Comparison of ENCODE assay signal across 2 cellular contexts in genomic region chr11:117616979-117617378, GRCh38.
TF ChIP-seq lines count a peak whose summit lies in the region.

No MANE protein-coding gene starts in this region.

TF ChIP-seq in HepG2, 621 proteins besides CTCF, POLR2A, EP300 and RAD21:
- no peak for TF ChIP-seq YY1 (IDR thresholded peaks at IDR 0.05; ENCODE audit: insufficient read depth, insufficient replicate concordance, low read depth, low read length)
- no peak for TF ChIP-seq AGO1 (IDR thresholded peaks at IDR 0.05; ENCODE audit: low read depth, low read length, poor library complexity, severe bottlenecking)
- TF ChIP-seq ZNF768 (CRISPR knock-in tag; IDR thresholded peaks at IDR 0.05), result peak; percentile 71
- TF ChIP-seq NR2F1 (CRISPR knock-in tag; IDR thresholded peaks at IDR 0.05), result no peak
- TF ChIP-seq JUNB (CRISPR knock-in tag; IDR thresholded peaks at IDR 0.05; ENCODE audit: borderline replicate concordance), result no peak
TF ChIP-seq in HepG2: peak in this region for 1.

TF ChIP-seq in H1, 55 proteins besides CTCF, POLR2A, EP300 and RAD21:
- TF ChIP-seq TAF1 (IDR thresholded peaks at IDR 0.05; ENCODE audit: low read depth, low read length) (no peak), KDM1A (IDR thresholded peaks at IDR 0.05; ENCODE audit: borderline replicate concordance, low read length) (peak; percentile 70; the same call in 1 of the 2 replicates)
TF ChIP-seq in H1: peak in this region for 1.
